Comparison of ENCODE assay signal across 1 cellular context in genomic region chr7:94424336-94424735, GRCh38.
TF ChIP-seq lines count a peak whose summit lies in the region.

No MANE protein-coding gene starts in this region.

TF ChIP-seq in IMR-90, 13 proteins besides CTCF, POLR2A, EP300 and RAD21 (continued from another document):
- TF ChIP-seq CHD1 (IDR thresholded peaks at IDR 0.05; ENCODE audit: low read depth, low read length): no peak
- TF ChIP-seq CEBPB (IDR thresholded peaks at IDR 0.05; ENCODE audit: low read depth, low read length): no peak
- TF ChIP-seq ELK1 (IDR thresholded peaks at IDR 0.05; ENCODE audit: borderline replicate concordance, low read depth, low read length): no peak
- no peak for TF ChIP-seq SMC3 (IDR thresholded peaks at IDR 0.05; ENCODE audit: low read depth, low read length)
